ENCODE assay signal across 23 cellular contexts in genomic region chr2:42474765-42475454, GRCh38. TPM values are rescaled to one million over a fixed set of nuclear protein-coding genes. Genes with fewer than 3 reads are reported as not detected.
A peak's percentile ranks its signal among the peaks of the same experiment; 100 is the strongest.
DNase-seq lines count a peak whose midpoint lies in the region; ATAC-seq and TF ChIP-seq lines count a peak whose summit lies in the region.
"Had no signal": no experiment of that assay in that cellular context is flagged by ENCODE, and none has a peak within 500 bp of the region (broad histone marks: within the 10 kb centered on the region; RNA-seq: fewer than 3 reads in every experiment).

No MANE protein-coding gene starts in this region.

- TF ChIP-seq CTCF in LNCaP clone FGC (IDR thresholded peaks at IDR 0.05; ENCODE audit: control insufficient read depth, extremely low read depth, insufficient read depth) (no peak), mucosa of descending colon (IDR thresholded peaks at IDR 0.05) (no peak)

- intact Hi-C loops in mucosa of descending colon (cut with DNase I, micrococcal nuclease), result no loop called here

- H3K9me3 ChIP-seq in mucosa of descending colon, result no peaks in the 10 kb centered on the region
- H3K9me3 ChIP-seq: thoracic aorta, vagina had no signal

- H3K4me1 ChIP-seq in mucosa of descending colon (ENCODE audit: low read depth), result no peaks in the 10 kb centered on the region
- H3K4me1 ChIP-seq: vagina had no signal

- H3K4me3 ChIP-seq in LNCaP clone FGC (ENCODE audit: low read depth, low read length) (no peak overlapping the region), mucosa of descending colon (no peak overlapping the region)
- H3K4me3 ChIP-seq: lung, PC-9, thoracic aorta, vagina had no signal

- H3K36me3 ChIP-seq in mucosa of descending colon (ENCODE audit: low read depth), result no peaks in the 10 kb centered on the region
- H3K36me3 ChIP-seq: thoracic aorta, vagina had no signal

- DNase-seq in LNCaP clone FGC (ENCODE audit: low read depth) (peak; percentile 67), NCI-H2081 (lab: John Stamatoyannopoulos, UW) (peak; percentile 56 to 94), NCI-H748 treated with DMSO at 0.1 percent for 48 hours (lab: John Stamatoyannopoulos, UW) (peak; percentile 78), mucosa of descending colon (peak in 1 of 3 donors; percentile 24)
- no peak for DNase-seq in activated naive CD4-positive, alpha-beta T cell treated with anti-CD3 and anti-CD28 coated beads, Interleukin-2, amount 50 U/mL, for 16 hours
- no peak for DNase-seq in stimulated activated CD4-positive, alpha-beta T cell treated with anti-CD3 and anti-CD28 coated beads, Interleukin-12 subunit alpha, Interleukin-12 subunit beta, amount 100 ng/mL, for 4 hours
- DNase-seq: activated CD4-positive, alpha-beta memory T cell treated with anti-CD3 and anti-CD28 coated beads, Interleukin-2, amount 10 ng/mL, durations not matched to agents 7 days and 5 days; activated naive CD8-positive, alpha-beta T cell treated with anti-CD3 and anti-CD28 coated beads, Interleukin-2, amount 10 ng/mL, durations not matched to agents 7 days and 5 days; central memory CD4-positive, alpha-beta T cell; dermis blood vessel endothelial cell; DMS 273 treated with DMSO at 0.1 percent for 48 hours; NCI-H2107; NCI-H82; PC-9; right cardiac atrium; SIG-M5; stimulated activated naive CD4-positive, alpha-beta T cell treated with Interleukin-2 at 50 U/mL for 16 hours had no signal

- ATAC-seq in mucosa of descending colon (peak; percentile 93), GM18873 (IDR thresholded peaks at IDR 0.05; ENCODE audit: low FRiP score, unreplicated experiment) (no peak)
- ATAC-seq: activated CD4-positive, CD25-positive, alpha-beta regulatory T cell treated with anti-CD3 and anti-CD28 coated beads, Interleukin-2, amount 50 U/mL, for 24 hours; right cardiac atrium had no signal

RNA-seq across cellular contexts. Expression of gene KCNG3, which starts 18.9 kb away (rescaled TPM):
- 1 to 10 TPM; 2.6 to 5.0 (median 3.2) TPM for total RNA-seq in mucosa of descending colon
- total RNA-seq: activated CD4-positive, alpha-beta memory T cell treated with anti-CD3 and anti-CD28 coated beads, Interleukin-2, amount 10 ng/mL, durations not matched to agents 7 days and 5 days; dermis blood vessel endothelial cell; neural crest cell; right cardiac atrium had no signal

Comparison
In these comparisons a context has a peak if more than half of its experiments do, and no peak if none do; other contexts are left out.
1. DNase-seq: peak in LNCaP clone FGC (single experiment), NCI-H2081 (2 of 2) and NCI-H748 treated with DMSO at 0.1 percent for 48 hours (single experiment); none in activated naive CD4-positive, alpha-beta T cell treated with anti-CD3 and anti-CD28 coated beads, Interleukin-2, amount 50 U/mL, for 16 hours (single experiment) and stimulated activated CD4-positive, alpha-beta T cell treated with anti-CD3 and anti-CD28 coated beads, Interleukin-12 subunit alpha, Interleukin-12 subunit beta, amount 100 ng/mL, for 4 hours (single experiment).